In genomic region chr5:123511648-123512605, GRCh38 we compare ENCODE assay signal across 1 cellular context.
TF ChIP-seq lines count a peak whose summit lies in the region.

TSS of gene CSNK1G3 (plus strand) at chr5:123512177. CDS start at chr5:123545664, 33,487 bp downstream.

TF ChIP-seq in HepG2, 621 proteins besides CTCF, POLR2A, EP300 and RAD21 (continued from another document and continues in another):
- no peak for TF ChIP-seq SOX13 (IDR thresholded peaks at IDR 0.05)
- TF ChIP-seq SOX13 (CRISPR knock-in tag; conservative IDR thresholded peaks at IDR 0.05 in 1 of 2, IDR thresholded peaks at IDR 0.05 in 1 of 2): peak in 1 of 2 experiments; percentile 41; a peak in 1 of 4 replicates
- TF ChIP-seq NR0B2 (CRISPR knock-in tag; IDR thresholded peaks at IDR 0.05): no peak
- no peak for TF ChIP-seq DMTF1 (CRISPR knock-in tag; IDR thresholded peaks at IDR 0.05)
- TF ChIP-seq GATAD2A (CRISPR knock-in tag; IDR thresholded peaks at IDR 0.05): peak; percentile 54
- no peak for TF ChIP-seq ATF6 (CRISPR knock-in tag; conservative IDR thresholded peaks at IDR 0.05)
- no peak for TF ChIP-seq ZNF564 (CRISPR knock-in tag; IDR thresholded peaks at IDR 0.05)
- TF ChIP-seq GTF2F1 (IDR thresholded peaks at IDR 0.05; ENCODE audit: low read length): peak; percentile 66; the same call in 1 of the 2 replicates
- TF ChIP-seq ZBTB2 (CRISPR knock-in tag; IDR thresholded peaks at IDR 0.05; ENCODE audit: low read depth): no peak
- no peak for TF ChIP-seq FOXP1 (IDR thresholded peaks at IDR 0.05)
- TF ChIP-seq FOXP1 (CRISPR knock-in tag; IDR thresholded peaks at IDR 0.05): 0 out of 2 replicates have a peak, but pooled peaks have one; percentile 26
- no peak for TF ChIP-seq ZNF816 (CRISPR knock-in tag; IDR thresholded peaks at IDR 0.05; ENCODE audit: borderline replicate concordance)
- 0 out of 2 replicates have a peak, but pooled peaks have one; percentile 18 for TF ChIP-seq TFAP4 (IDR thresholded peaks at IDR 0.05; ENCODE audit: borderline replicate concordance, low read depth)
- peak; percentile 98 for TF ChIP-seq ZNF362 (CRISPR knock-in tag; IDR thresholded peaks at IDR 0.05; ENCODE audit: borderline replicate concordance)
- peak; percentile 89 for TF ChIP-seq KMT2A (CRISPR knock-in tag; IDR thresholded peaks at IDR 0.05)
- no peak for TF ChIP-seq BORCS8-MEF2B (CRISPR knock-in tag; IDR thresholded peaks at IDR 0.05)
- peak; percentile 98 for TF ChIP-seq POLR2AphosphoS5 (IDR thresholded peaks at IDR 0.05; ENCODE audit: low read depth, low read length)
- no peak for TF ChIP-seq SNRNP70 (IDR thresholded peaks at IDR 0.05; ENCODE audit: low read depth, low read length)
- peak; percentile 48; the same call in 1 of the 2 replicates for TF ChIP-seq CREM (IDR thresholded peaks at IDR 0.05)
- no peak for TF ChIP-seq CREM (CRISPR knock-in tag; IDR thresholded peaks at IDR 0.05)
- TF ChIP-seq ZNF432 (CRISPR knock-in tag; IDR thresholded peaks at IDR 0.05; ENCODE audit: borderline replicate concordance): no peak
- no peak for TF ChIP-seq ZNF589 (CRISPR knock-in tag; conservative IDR thresholded peaks at IDR 0.05)
- no peak for TF ChIP-seq ZNF552 (CRISPR knock-in tag; IDR thresholded peaks at IDR 0.05; ENCODE audit: borderline replicate concordance)
- no peak for TF ChIP-seq CREB3 (CRISPR knock-in tag; IDR thresholded peaks at IDR 0.05)
- no peak for TF ChIP-seq ZNF597 (CRISPR knock-in tag; IDR thresholded peaks at IDR 0.05)
- peak; percentile 42; the same call in 1 of the 2 replicates for TF ChIP-seq FOXC1 (CRISPR knock-in tag; IDR thresholded peaks at IDR 0.05; ENCODE audit: borderline replicate concordance)
- TF ChIP-seq YY1 (IDR thresholded peaks at IDR 0.05; ENCODE audit: insufficient read depth, insufficient replicate concordance, low read depth, low read length): peak; percentile 59
- no peak for TF ChIP-seq ZBTB38 (CRISPR knock-in tag; IDR thresholded peaks at IDR 0.05)
- TF ChIP-seq ZNF75D (CRISPR knock-in tag; IDR thresholded peaks at IDR 0.05; ENCODE audit: borderline replicate concordance): 0 out of 2 replicates have a peak, but pooled peaks have one; percentile 20
- no peak for TF ChIP-seq NBN (conservative IDR thresholded peaks at IDR 0.05)
- TF ChIP-seq CSRNP1 (CRISPR knock-in tag; IDR thresholded peaks at IDR 0.05): no peak
- no peak for TF ChIP-seq ZNF770 (CRISPR knock-in tag; IDR thresholded peaks at IDR 0.05)
- TF ChIP-seq KLF11 (CRISPR knock-in tag; IDR thresholded peaks at IDR 0.05): peak; percentile 88
- TF ChIP-seq ARHGAP35 (CRISPR knock-in tag; IDR thresholded peaks at IDR 0.05; ENCODE audit: borderline replicate concordance): no peak; the same call in 1 of the 2 replicates
- peak; percentile 30 for TF ChIP-seq ZNF333 (CRISPR knock-in tag; IDR thresholded peaks at IDR 0.05; ENCODE audit: borderline replicate concordance)
- peak; percentile 49; the same call in 1 of the 2 replicates for TF ChIP-seq SNAPC4 (CRISPR knock-in tag; IDR thresholded peaks at IDR 0.05)
- TF ChIP-seq ZNF543 (CRISPR knock-in tag; IDR thresholded peaks at IDR 0.05): no peak; the same call in 1 of the 2 replicates
- no peak for TF ChIP-seq IRX3 (CRISPR knock-in tag; IDR thresholded peaks at IDR 0.05; ENCODE audit: borderline replicate concordance, low read depth)
- no peak for TF ChIP-seq ZNF776 (CRISPR knock-in tag; IDR thresholded peaks at IDR 0.05)
